In genomic region chr3:107542665-107543064, GRCh38 we compare ENCODE assay signal across 33 cellular contexts.
"Had no signal": no experiment of that assay in that cellular context is flagged by ENCODE, and none has a peak within 500 bp of the region (broad histone marks: within the 10 kb centered on the region; RNA-seq: fewer than 3 reads in every experiment).

No MANE protein-coding gene starts in this region.

- H3K9me3 Mint-ChIP-seq: activated CD4-positive, alpha-beta memory T cell treated with anti-CD3 and anti-CD28 coated beads, Interleukin-2, amount 10 ng/mL, durations not matched to agents 7 days and 5 days; activated naive CD8-positive, alpha-beta T cell treated with anti-CD3 and anti-CD28 coated beads, Interleukin-2, amount 50 U/mL, for 24 hours; activated T-cell treated with anti-CD3 and anti-CD28 coated beads, Interleukin-2, amount 50 U/mL, for 24 hours; activated T-helper 17 cell treated with anti-CD3 and anti-CD28 coated beads, Interleukin-2, amount 50 U/mL, for 72 hours; central memory CD8-positive, alpha-beta T cell; effector memory CD8-positive, alpha-beta T cell; mesothelial cell of epicardium; naive B cell; stimulated activated naive CD8-positive, alpha-beta T cell treated with anti-CD3 and anti-CD28 coated beads, Interleukin-15, Interleukin-2, amounts not matched to agents 100 ng/mL and 50 ng/mL, for 24 hours; T-cell; T-helper 2 cell treated with Interferon-gamma antibody and Interleukin-4, amounts not matched to agents 5 μg/mL and 100 μg/mL, for 36 hours; type B pancreatic cell had no signal

- ATAC-seq: activated naive CD8-positive, alpha-beta T cell treated with anti-CD3 and anti-CD28 coated beads, Interleukin-2, amount 50 U/mL, for 24 hours; activated T-helper 17 cell treated with anti-CD3 and anti-CD28 coated beads, Interleukin-2, amount 50 U/mL, for 72 hours; effector memory CD8-positive, alpha-beta T cell; left colon; right lobe of liver; T-cell had no signal

- DNase-seq: activated CD4-positive, alpha-beta memory T cell treated with anti-CD3 and anti-CD28 coated beads, Interleukin-2, amount 10 ng/mL, durations not matched to agents 7 days and 5 days; activated CD4-positive, alpha-beta T cell treated with anti-CD3 and anti-CD28 coated beads for 48 hours; activated CD4-positive, CD25-positive, alpha-beta regulatory T cell; activated CD8-positive, alpha-beta memory T cell treated with anti-CD3 and anti-CD28 coated beads, Interleukin-2, amount 50 U/mL, for 48 hours; activated gamma-delta T cell treated with Interleukin-2 at 50 U/mL for 16 hours; activated naive CD4-positive, alpha-beta T cell treated with anti-CD3 and anti-CD28 coated beads, Interleukin-2, amount 50 U/mL, for 16 hours; activated naive CD8-positive, alpha-beta T cell treated with anti-CD3 and anti-CD28 coated beads, Interleukin-2, amount 50 U/mL, for 24 hours; activated T-cell treated with anti-CD3 and anti-CD28 coated beads, Interleukin-2, amount 50 U/mL, for 24 hours; anterior cingulate cortex; colonic mucosa; effector memory CD8-positive, alpha-beta T cell; erythroblast; head of caudate nucleus; hippocampal formation; kidney; left colon; mammary epithelial cell; naive B cell; ovary; right lobe of liver; stimulated activated CD4-positive, alpha-beta T cell treated with anti-CD3 and anti-CD28 coated beads, Interleukin-12 subunit alpha, Interleukin-12 subunit beta, amount 100 ng/mL, for 4 hours; stimulated activated CD4-positive, alpha-beta T cell treated with anti-CD3 and anti-CD28 coated beads, Interleukin-4, amount 100 ng/mL, for 1 hour; substantia nigra; T-cell; uterus had no signal

- H3K27me3 Mint-ChIP-seq: activated CD4-positive, alpha-beta memory T cell treated with anti-CD3 and anti-CD28 coated beads, Interleukin-2, amount 10 ng/mL, durations not matched to agents 7 days and 5 days; activated naive CD8-positive, alpha-beta T cell treated with anti-CD3 and anti-CD28 coated beads, Interleukin-2, amount 50 U/mL, for 24 hours; activated T-cell treated with anti-CD3 and anti-CD28 coated beads, Interleukin-2, amount 50 U/mL, for 24 hours; activated T-helper 17 cell treated with anti-CD3 and anti-CD28 coated beads, Interleukin-2, amount 50 U/mL, for 72 hours; central memory CD8-positive, alpha-beta T cell; effector memory CD8-positive, alpha-beta T cell; naive B cell; progenitor cell of endocrine pancreas; stimulated activated naive CD8-positive, alpha-beta T cell treated with anti-CD3 and anti-CD28 coated beads, Interleukin-15, Interleukin-2, amounts not matched to agents 100 ng/mL and 50 ng/mL, for 24 hours; T-cell; type B pancreatic cell had no signal

- H3K4me3 Mint-ChIP-seq: activated CD4-positive, alpha-beta memory T cell treated with anti-CD3 and anti-CD28 coated beads, Interleukin-2, amount 10 ng/mL, durations not matched to agents 7 days and 5 days; activated naive CD8-positive, alpha-beta T cell treated with anti-CD3 and anti-CD28 coated beads, Interleukin-2, amount 50 U/mL, for 24 hours; activated T-cell treated with anti-CD3 and anti-CD28 coated beads, Interleukin-2, amount 50 U/mL, for 24 hours; activated T-helper 17 cell treated with anti-CD3 and anti-CD28 coated beads, Interleukin-2, amount 50 U/mL, for 72 hours; central memory CD8-positive, alpha-beta T cell; effector memory CD8-positive, alpha-beta T cell; mesothelial cell of epicardium; naive B cell; stimulated activated naive CD8-positive, alpha-beta T cell treated with anti-CD3 and anti-CD28 coated beads, Interleukin-15, Interleukin-2, amounts not matched to agents 100 ng/mL and 50 ng/mL, for 24 hours; T-cell; T-helper 2 cell treated with Interferon-gamma antibody and Interleukin-4, amounts not matched to agents 5 μg/mL and 100 μg/mL, for 36 hours; type B pancreatic cell had no signal

- H3K4me3 ChIP-seq: colonic mucosa, ovary, right lobe of liver, skin epidermis, uterus had no signal

- H3K4me1 Mint-ChIP-seq: activated CD4-positive, alpha-beta memory T cell treated with anti-CD3 and anti-CD28 coated beads, Interleukin-2, amount 10 ng/mL, durations not matched to agents 7 days and 5 days had no signal

- H3K27ac Mint-ChIP-seq: activated CD4-positive, alpha-beta memory T cell treated with anti-CD3 and anti-CD28 coated beads, Interleukin-2, amount 10 ng/mL, durations not matched to agents 7 days and 5 days; activated naive CD8-positive, alpha-beta T cell treated with anti-CD3 and anti-CD28 coated beads, Interleukin-2, amount 50 U/mL, for 24 hours; activated T-cell treated with anti-CD3 and anti-CD28 coated beads, Interleukin-2, amount 50 U/mL, for 24 hours; activated T-helper 17 cell treated with anti-CD3 and anti-CD28 coated beads, Interleukin-2, amount 50 U/mL, for 72 hours; effector memory CD8-positive, alpha-beta T cell; mesothelial cell of epicardium; progenitor cell of endocrine pancreas; stimulated activated naive CD8-positive, alpha-beta T cell treated with anti-CD3 and anti-CD28 coated beads, Interleukin-15, Interleukin-2, amounts not matched to agents 100 ng/mL and 50 ng/mL, for 24 hours; T-cell; T-helper 2 cell treated with Interferon-gamma antibody and Interleukin-4, amounts not matched to agents 5 μg/mL and 100 μg/mL, for 36 hours; type B pancreatic cell had no signal
